8 cellular contexts compared by ENCODE assay signal in the genomic region with DNA sequence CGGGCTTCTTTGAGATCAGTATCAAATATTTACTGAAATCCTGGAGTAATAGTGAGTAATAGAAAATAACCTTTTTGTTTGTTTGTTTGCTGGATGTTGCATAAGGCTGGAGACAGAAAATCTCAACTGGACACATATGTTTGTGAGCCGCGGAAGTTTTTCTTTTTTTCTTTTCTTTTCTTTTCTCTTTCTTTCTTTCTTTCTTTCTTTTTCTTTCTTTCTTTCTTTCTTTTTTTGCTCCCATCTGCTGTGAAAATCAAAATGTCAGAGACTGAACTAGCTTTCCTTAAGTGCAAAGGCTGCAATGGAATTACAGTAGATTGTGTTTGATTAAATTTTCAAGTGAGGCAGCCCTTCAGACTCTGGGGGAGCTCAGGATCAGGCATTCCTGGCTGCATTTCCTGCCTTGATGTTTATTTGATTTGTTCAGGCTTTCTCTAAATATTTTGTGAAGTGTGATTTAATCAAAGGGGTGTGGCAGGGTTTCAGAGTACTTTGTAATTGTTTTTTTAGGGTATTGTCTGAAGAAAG. TPM values are rescaled to one million over a fixed set of nuclear protein-coding genes. Genes with fewer than 3 reads are reported as not detected.
DNase-seq lines count a peak whose midpoint lies in the region; ATAC-seq, FAIRE-seq and TF ChIP-seq lines count a peak whose summit lies in the region.

No MANE protein-coding gene starts in this region.

- H3K4me3 ChIP-seq in A549 (peak overlapping the region; percentile 72), HL-60 (replicated peaks; ENCODE audit: insufficient read depth, low read length) (peak overlapping the region; percentile 85), mesodermal cell (ENCODE audit: extremely low read depth, insufficient read depth, low read length, poor library complexity, severe bottlenecking) (peak overlapping the region; percentile 54)

- H3K27ac ChIP-seq in A549 = no peak overlapping the region
- peak overlapping the region; percentile 85 for H3K27ac ChIP-seq in HL-60 (replicated peaks)
- H3K27ac ChIP-seq in mesodermal cell (ENCODE audit: low read depth, low read length, severe bottlenecking) = no peak overlapping the region

- CTCF ChIA-PET in A549 (lab: Yijun Ruan, JAX) = no interaction called here

- no peak for TF ChIP-seq EP300 in A549 (IDR thresholded peaks at IDR 0.05)

- no peaks in the 10 kb centered on the region for H3K9me3 ChIP-seq in A549
- H3K9me3 ChIP-seq in mesodermal cell (ENCODE audit: control insufficient read depth, low read length) = no peaks in the 10 kb centered on the region

- H3K4me1 ChIP-seq in A549 (no peaks in the 10 kb centered on the region; the same call in 2 of the 3 replicates), mesodermal cell (ENCODE audit: control insufficient read depth, insufficient read depth, low read length, poor library complexity, severe bottlenecking) (peaks cover 3% of the 10 kb centered on the region)

- peaks cover 8% of the 10 kb centered on the region for H3K27me3 Mint-ChIP-seq in brain

- POLR2A ChIA-PET in A549 (lab: Yijun Ruan, JAX) = interaction anchor here (1.0 kb wide), 1 partner anchor 122 kb away, joined by 3 read pairs; no protein-coding TSS in a partner anchor

- no peaks in the 10 kb centered on the region for H3K36me3 ChIP-seq in mesodermal cell (ENCODE audit: control insufficient read depth, insufficient read depth, low read length)

- no peak for FAIRE-seq in A549 (lab: Jason Lieb, UNC)

- WGBS in A549 (ENCODE audit: missing lambda C conversion rate) = 0% methylated on average over 3 of the region's 3 CpGs
- 80% methylated on average over 1 of the region's 3 CpGs; no CpG with 5 or more reads in 1 of the 2 experiments for WGBS in mesodermal cell (ENCODE audit: insufficient coverage in 2 of 2), 2 experiments

- ATAC-seq in A549 (no peak), HG02852 (IDR thresholded peaks at IDR 0.05; ENCODE audit: unreplicated experiment) (no peak), HG02884 (IDR thresholded peaks at IDR 0.05; ENCODE audit: unreplicated experiment) (no peak)

- in situ Hi-C loops in GM13977 (cut with MboI; ENCODE audit: low pct_unique_long_range_greater_than_20kb, low sequenced_read_pairs, unreplicated experiment) = no loop called here

- no peaks in the 10 kb centered on the region for H3K27me3 ChIP-seq in HL-60 (ENCODE audit: insufficient read depth, poor library complexity, severe bottlenecking)

- no peak for DNase-seq in A549 (ENCODE audit: low read depth in 1 of 2, low spot score in 1 of 2)
- no peak for DNase-seq in HL-60 (ENCODE audit: low read depth in 1 of 2, low spot score in 1 of 2)
- no peak for DNase-seq in activated CD4-positive, CD25-positive, alpha-beta regulatory T cell treated with anti-CD3 and anti-CD28 coated beads, Interleukin-2, amount 50 U/mL, for 72 hours
- DNase-seq in GM13977 (ENCODE audit: low spot score) = no peak

- no peak for TF ChIP-seq POLR2A in A549 (IDR thresholded peaks at IDR 0.05; ENCODE audit: low read length)

- no peaks in the 10 kb centered on the region for H3K9me3 Mint-ChIP-seq in brain

- TF ChIP-seq RAD21 in A549 (conservative IDR thresholded peaks at IDR 0.05 in 1 of 2, IDR thresholded peaks at IDR 0.05 in 1 of 2) = no peak

- H3K4me1 Mint-ChIP-seq in brain = peaks cover 80% of the 10 kb centered on the region

- no peaks in the 10 kb centered on the region for H3K36me3 Mint-ChIP-seq in brain

- TF ChIP-seq CTCF in A549 (IDR thresholded peaks at IDR 0.05) = no peak
- TF ChIP-seq CTCF in HL-60 (IDR thresholded peaks at IDR 0.05; ENCODE audit: insufficient read depth, low read length) = no peak
- no peak for TF ChIP-seq CTCF in brain (conservative IDR thresholded peaks at IDR 0.05)
- no peak for TF ChIP-seq CTCF in GM13977 (IDR thresholded peaks at IDR 0.05; ENCODE audit: extremely low read depth, insufficient read depth, missing control alignments)

- peak overlapping the region; percentile 94 for H3K4me2 ChIP-seq in A549

- peak overlapping the region; percentile 92 to 97 (median 96) for H3K27ac Mint-ChIP-seq in brain

- H3K4me3 Mint-ChIP-seq in brain = peak overlapping the region; percentile 87 to 98 (median 91)

TF ChIP-seq in A549, 52 proteins besides CTCF, POLR2A, EP300 and RAD21:
- TF ChIP-seq CEBPB (IDR thresholded peaks at IDR 0.05) (no peak), CHD2 (IDR thresholded peaks at IDR 0.05; ENCODE audit: low read length, partially characterized antibody) (no peak), ESRRA (IDR thresholded peaks at IDR 0.05; ENCODE audit: borderline replicate concordance, low read length) (no peak)

RNA-seq across cellular contexts. Expression of gene FRY, which starts 0.3 kb away (rescaled TPM):
- 0.26 and 0.57 TPM in 2 replicates for polyA plus RNA-seq in A549 (2011; rRNA removed)
- polyA plus RNA-seq in A549 (2012; cell fraction: cytosol; rRNA removed) = 0.03 and 0.05 TPM in 2 replicates
- polyA plus RNA-seq in A549 (2012; cell fraction: nucleus; rRNA removed) = 0.01 and 0.07 TPM in 2 replicates
- 0.08 TPM in 1 of 3 replicates, not detected in the others for polyA plus RNA-seq in A549 (2017; fragmentation: RNase III; extraction: RNeasy Plus Mini Kit Qiagen cat#74134 plus additional on column Dnase treatment)
- polyA minus RNA-seq in A549 (2011; rRNA and poly(A)+ RNA removed) = 0.88 and 1.7 TPM in 2 replicates
- 19.4 TPM for polyA plus RNA-seq in brain (ENCODE audit: insufficient read depth, low read depth, low replicate concordance)
- polyA plus RNA-seq in mesodermal cell (2013, experiment 1 of 2) = 0.85 TPM
- polyA plus RNA-seq in mesodermal cell (2013, experiment 2 of 2) = 1.4 TPM

Comparison
In these comparisons a context has a peak if more than half of its experiments do, and no peak if none do; other contexts are left out.
1. RNA of gene FRY, which starts 0.3 kb away (polyA plus RNA-seq): 19.4 TPM in brain (single experiment); 0.01 to 0.57 TPM in A549; every median in the first group is over 10 times any median in the second.
2. Peak in every context shown above with its lines, with median percentiles within 50 percentile points of each other: H3K4me3 ChIP-seq.